8 cellular contexts compared by ENCODE assay signal in genomic region chr2:231037731-231038482, GRCh38. TPM values are rescaled to one million over a fixed set of nuclear protein-coding genes. Genes with fewer than 3 reads are reported as not detected.
DNase-seq lines count a peak whose midpoint lies in the region; ATAC-seq lines count a peak whose summit lies in the region.

No MANE protein-coding gene starts in this region.

- no peaks in the 10 kb centered on the region for H3K36me3 ChIP-seq in esophagus (ENCODE audit: control insufficient read depth in 2 of 2, insufficient read depth in 2 of 2, low read length in 1 of 2)

- peak; percentile 21 for DNase-seq in Daoy (ENCODE audit: low read depth)
- peak; percentile 3 to 38 for DNase-seq in NCI-H1930 (lab: John Stamatoyannopoulos, UW)
- DNase-seq in occipital lobe (lab: John Stamatoyannopoulos, UW) = peak; percentile 27
- DNase-seq in NCI-H446 treated with DMSO at 0.1 percent for 48 hours (lab: John Stamatoyannopoulos, UW) = no peak
- no peak for DNase-seq in activated effector memory CD4-positive, alpha-beta T cell treated with Interleukin-2 at 50 U/mL for 16 hours
- DNase-seq in mucosa of gallbladder (ENCODE audit: low spot score) = no peak

- H3K27ac ChIP-seq in esophagus (ENCODE audit: low read depth in 2 of 2, low read length in 1 of 2) = no peak overlapping the region

- peaks cover 0 to 4% of the 10 kb centered on the region in 2 donors for H3K4me1 ChIP-seq in esophagus (ENCODE audit: control insufficient read depth in 2 of 2, insufficient read depth in 2 of 2, low read length in 1 of 2)

- H3K27me3 ChIP-seq in esophagus (ENCODE audit: control insufficient read depth in 1 of 2, insufficient read depth in 2 of 2, low read length in 2 of 2) = peaks cover 0 to 17% of the 10 kb centered on the region in 2 donors

- WGBS in esophagus, 2 donors = 1% methylated on average over 60 to 104 of the region's 104 CpGs

- ATAC-seq in HG02678 (IDR thresholded peaks at IDR 0.05; ENCODE audit: unreplicated experiment) = no peak

- H3K9me3 ChIP-seq in esophagus (ENCODE audit: control insufficient read depth in 2 of 2, insufficient read depth in 1 of 2, low read depth in 1 of 2, low read length in 1 of 2) = peaks cover 3 to 4% of the 10 kb centered on the region in 2 donors

- peak overlapping the region; percentile 39 to 62 for H3K4me3 ChIP-seq in esophagus (ENCODE audit: low read depth in 1 of 2, low read length in 2 of 2)

RNA-seq across cellular contexts. Expression of gene C2orf72, which starts 0.6 kb away (rescaled TPM):
- total RNA-seq in Daoy (2014; rRNA removed; shearing (Covaris generic)) = 0.57 and 0.86 TPM in 2 replicates
- under 1 TPM; 0.28 to 0.47 TPM for polyA plus RNA-seq in esophagus
- total RNA-seq in occipital lobe (32.4 TPM), mucosa of gallbladder (34.2 TPM)

RNA-seq across cellular contexts. Expression of gene PSMD1, which starts 18.8 kb away (rescaled TPM):
- total RNA-seq in Daoy (2014; rRNA removed; shearing (Covaris generic)) = 180 and 196 TPM in 2 replicates
- 10 to 100 TPM; 18.0 to 38.6 TPM for polyA plus RNA-seq in esophagus
- 111 TPM for total RNA-seq in occipital lobe
- 55.6 TPM for total RNA-seq in mucosa of gallbladder

RNA-seq across cellular contexts. Expression of gene SPATA3, which starts 42.0 kb away (rescaled TPM):
- not detected in 2 replicates for total RNA-seq in Daoy (2014; rRNA removed; shearing (Covaris generic))
- not detected for polyA plus RNA-seq in esophagus
- not detected for total RNA-seq in occipital lobe
- total RNA-seq in mucosa of gallbladder = not detected

Comparison
In these comparisons a context has a peak if more than half of its experiments do, and no peak if none do; other contexts are left out.
1. DNase-seq: peak in Daoy (single experiment), NCI-H1930 (2 of 2) and occipital lobe (single experiment); none in NCI-H446 treated with DMSO at 0.1 percent for 48 hours (single experiment), activated effector memory CD4-positive, alpha-beta T cell treated with Interleukin-2 at 50 U/mL for 16 hours (single experiment) and mucosa of gallbladder (single experiment).
2. RNA of gene C2orf72, which starts 0.6 kb away (total RNA-seq): 34.2 TPM in mucosa of gallbladder (single experiment) and 32.4 TPM in occipital lobe (single experiment); 0.57 to 0.86 TPM in Daoy; every median in the first group is over 10 times any median in the second.